ENCODE assay signal across 11 cellular contexts in the genomic region with DNA sequence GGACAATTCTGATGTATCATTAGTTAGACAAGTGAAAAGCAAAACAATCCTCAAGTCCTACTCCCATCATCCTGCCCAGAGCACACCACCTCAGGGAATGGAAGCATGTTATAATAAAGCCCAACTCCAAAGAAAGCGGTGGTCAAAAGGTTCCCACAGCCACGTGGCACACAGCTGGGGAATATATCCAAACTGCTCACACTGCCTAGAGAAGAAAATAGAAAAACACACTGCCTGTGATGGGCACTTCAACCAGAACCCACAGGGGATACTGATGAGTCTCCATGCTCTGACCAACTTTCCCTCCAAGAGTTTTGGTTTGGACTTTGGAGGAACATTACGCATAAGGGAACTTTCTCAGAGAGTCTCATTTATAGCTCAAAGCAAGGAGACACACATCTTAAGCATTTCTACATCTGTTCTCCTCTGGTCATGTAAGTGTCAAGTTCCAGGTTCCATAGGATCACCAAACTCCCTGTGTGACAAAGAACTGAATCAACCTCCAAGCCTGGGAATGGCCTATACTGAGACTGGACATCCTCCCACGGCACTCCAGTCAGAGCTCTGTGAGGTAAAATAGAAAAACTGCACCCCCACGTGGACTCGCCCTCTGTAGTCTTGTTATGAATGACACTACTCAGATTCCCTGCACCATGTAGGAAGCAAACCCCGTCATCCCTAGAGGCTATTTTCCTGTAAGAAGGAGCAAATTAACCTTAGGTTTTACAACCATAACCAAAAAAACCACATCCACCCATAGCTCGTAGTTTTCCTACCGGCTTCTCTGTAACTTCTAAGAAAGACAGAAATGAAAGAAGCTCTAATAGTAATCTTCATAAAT. TPM values are rescaled to one million over a fixed set of nuclear protein-coding genes. Genes with fewer than 3 reads are reported as not detected.
DNase-seq lines count a peak whose midpoint lies in the region; ATAC-seq and TF ChIP-seq lines count a peak whose summit lies in the region.
"Had no signal": no experiment of that assay in that cellular context is flagged by ENCODE, and none has a peak within 500 bp of the region (broad histone marks: within the 10 kb centered on the region; RNA-seq: fewer than 3 reads in every experiment).

No MANE protein-coding gene starts in this region.

- H3K36me3 Mint-ChIP-seq in activated naive CD4-positive, alpha-beta T cell treated with anti-CD3 and anti-CD28 coated beads, Interleukin-2, amount 50 U/mL, for 24 hours, result peaks cover 16% of the 10 kb centered on the region
- no peaks in the 10 kb centered on the region for H3K36me3 Mint-ChIP-seq in neural crest cell (ENCODE audit: low read depth)

- no peaks in the 10 kb centered on the region for H3K9me3 Mint-ChIP-seq in activated naive CD4-positive, alpha-beta T cell treated with anti-CD3 and anti-CD28 coated beads, Interleukin-2, amount 50 U/mL, for 24 hours
- no peaks in the 10 kb centered on the region for H3K9me3 Mint-ChIP-seq in neural crest cell

- no peak overlapping the region for H3K27ac ChIP-seq in tibial artery
- H3K27ac ChIP-seq: epithelial cell of prostate, Peyer's patch had no signal

- DNase-seq in BJ (ENCODE audit: low read depth), result peak; percentile 34
- DNase-seq in neural crest cell (ENCODE audit: low read depth, low spot score), result no peak
- DNase-seq in NCI-H2196 treated with DMSO at 0.1 percent for 48 hours (lab: John Stamatoyannopoulos, UW; ENCODE audit: unreplicated experiment), result no peak
- no peak for DNase-seq in NCI-H774 (lab: John Stamatoyannopoulos, UW)
- no peak for DNase-seq in tibial artery
- DNase-seq: Peyer's patch had no signal

- no peak for ATAC-seq in HG02763 (IDR thresholded peaks at IDR 0.05; ENCODE audit: unreplicated experiment)

- H3K36me3 ChIP-seq in BJ (ENCODE audit: control insufficient read depth, insufficient read depth, low read length) (no peaks in the 10 kb centered on the region), Loucy (ENCODE audit: insufficient read depth, low read length) (no peaks in the 10 kb centered on the region), tibial artery (no peaks in the 10 kb centered on the region)
- H3K36me3 ChIP-seq: Peyer's patch had no signal

- intact Hi-C loops in tibial artery (cut with DNase I; ENCODE audit: low total_unique reads), result no loop called here

- H3K27me3 ChIP-seq in BJ (ENCODE audit: control insufficient read depth, insufficient read depth, low read length) (no peaks in the 10 kb centered on the region), Loucy (ENCODE audit: insufficient read depth, low read length, poor library complexity, severe bottlenecking) (no peaks in the 10 kb centered on the region), tibial artery (no peaks in the 10 kb centered on the region)
- H3K27me3 ChIP-seq: Peyer's patch had no signal

- H3K9me2 ChIP-seq in Loucy (replicated peaks; ENCODE audit: low read depth, low read length), result no peaks in the 10 kb centered on the region

- H3F3A ChIP-seq in Loucy (ENCODE audit: low read depth), result no peaks in the 10 kb centered on the region; the same call in 1 of the 2 replicates

- TF ChIP-seq CTCF in BJ (IDR thresholded peaks at IDR 0.05; ENCODE audit: insufficient read depth, low read depth, low read length) (no peak), Loucy (conservative IDR thresholded peaks at IDR 0.05; ENCODE audit: low read length) (no peak), neural crest cell (conservative IDR thresholded peaks at IDR 0.05) (no peak), tibial artery (IDR thresholded peaks at IDR 0.05) (no peak)

- H3K4me2 ChIP-seq in Loucy (ENCODE audit: low read depth, low read length, poor library complexity, severe bottlenecking), result peak overlapping the region; percentile 30

- no peak overlapping the region for H2AFZ ChIP-seq in Loucy (ENCODE audit: low read length)

- H3K9ac ChIP-seq in Loucy (ENCODE audit: low read depth, low read length, poor library complexity, severe bottlenecking), result no peak overlapping the region

- H3K4me3 Mint-ChIP-seq in activated naive CD4-positive, alpha-beta T cell treated with anti-CD3 and anti-CD28 coated beads, Interleukin-2, amount 50 U/mL, for 24 hours, result peak overlapping the region; percentile 71
- peak overlapping the region; percentile 0 for H3K4me3 Mint-ChIP-seq in neural crest cell

- H3K79me2 ChIP-seq in Loucy (ENCODE audit: insufficient read depth, low read length), result peaks cover 28% of the 10 kb centered on the region; the same call in 1 of the 2 replicates

- no peaks in the 10 kb centered on the region for H3K27me3 Mint-ChIP-seq in activated naive CD4-positive, alpha-beta T cell treated with anti-CD3 and anti-CD28 coated beads, Interleukin-2, amount 50 U/mL, for 24 hours
- H3K27me3 Mint-ChIP-seq in neural crest cell (ENCODE audit: low read depth), result no peaks in the 10 kb centered on the region

- CTCF ChIA-PET in BJ (lab: Yijun Ruan, JAX), result interaction anchor here (0.7 to 4.7 kb wide), 5 partner anchors 11 to 95 kb away, joined by 3 to 18 read pairs (median 4); a partner anchor contains a TSS

- peak overlapping the region; percentile 96 for H3K27ac Mint-ChIP-seq in activated naive CD4-positive, alpha-beta T cell treated with anti-CD3 and anti-CD28 coated beads, Interleukin-2, amount 50 U/mL, for 24 hours
- H3K27ac Mint-ChIP-seq in neural crest cell (ENCODE audit: unreplicated experiment), result peak overlapping the region; percentile 59

- H3K4me3 ChIP-seq in BJ (ENCODE audit: low read depth, low read length), result no peak overlapping the region
- H3K4me3 ChIP-seq in Loucy (ENCODE audit: low read length, poor library complexity, severe bottlenecking), result no peak overlapping the region
- no peak overlapping the region for H3K4me3 ChIP-seq in tibial artery
- H3K4me3 ChIP-seq: lung, Peyer's patch had no signal

- POLR2A ChIA-PET in BJ (lab: Charles Lee), result no interaction called here

- peaks cover 15% of the 10 kb centered on the region for H3K4me1 ChIP-seq in Loucy (ENCODE audit: insufficient read depth, low read length, poor library complexity, severe bottlenecking)
- peaks cover 0 to 16% (median 8%) of the 10 kb centered on the region in 4 donors for H3K4me1 ChIP-seq in tibial artery
- H3K4me1 ChIP-seq: Peyer's patch had no signal

- H4K20me1 ChIP-seq in Loucy (ENCODE audit: insufficient read depth, low read length, poor library complexity, severe bottlenecking), result peaks cover 4% of the 10 kb centered on the region

- H3K4me1 Mint-ChIP-seq in activated naive CD4-positive, alpha-beta T cell treated with anti-CD3 and anti-CD28 coated beads, Interleukin-2, amount 50 U/mL, for 24 hours, result peaks cover 69% of the 10 kb centered on the region
- peaks cover 39% of the 10 kb centered on the region for H3K4me1 Mint-ChIP-seq in neural crest cell

- H3K9me3 ChIP-seq in Loucy (ENCODE audit: insufficient read depth, low read depth, low read length) (no peaks in the 10 kb centered on the region), tibial artery (no peaks in the 10 kb centered on the region)
- H3K9me3 ChIP-seq: Peyer's patch had no signal

RNA-seq across cellular contexts. Expression of a gene that starts 12.2 kb away (rescaled TPM):
- polyA plus RNA-seq in BJ (2011; rRNA removed), result 9.7 and 11.5 TPM in 2 replicates
- polyA minus RNA-seq in BJ (2011; rRNA and poly(A)+ RNA removed), result 7.2 and 11.6 TPM in 2 replicates
- 14.8 and 17.0 TPM in 2 replicates for total RNA-seq in neural crest cell

RNA-seq across cellular contexts. Expression of a gene that starts 28.4 kb away (rescaled TPM):
- 2.4 and 3.4 TPM in 2 replicates for polyA plus RNA-seq in BJ (2011; rRNA removed)
- polyA minus RNA-seq in BJ (2011; rRNA and poly(A)+ RNA removed), result 2.8 and 3.7 TPM in 2 replicates
- total RNA-seq in neural crest cell, result 14.9 and 16.1 TPM in 2 replicates
